Comparison of ENCODE assay signal across 8 cellular contexts in the genomic region with DNA sequence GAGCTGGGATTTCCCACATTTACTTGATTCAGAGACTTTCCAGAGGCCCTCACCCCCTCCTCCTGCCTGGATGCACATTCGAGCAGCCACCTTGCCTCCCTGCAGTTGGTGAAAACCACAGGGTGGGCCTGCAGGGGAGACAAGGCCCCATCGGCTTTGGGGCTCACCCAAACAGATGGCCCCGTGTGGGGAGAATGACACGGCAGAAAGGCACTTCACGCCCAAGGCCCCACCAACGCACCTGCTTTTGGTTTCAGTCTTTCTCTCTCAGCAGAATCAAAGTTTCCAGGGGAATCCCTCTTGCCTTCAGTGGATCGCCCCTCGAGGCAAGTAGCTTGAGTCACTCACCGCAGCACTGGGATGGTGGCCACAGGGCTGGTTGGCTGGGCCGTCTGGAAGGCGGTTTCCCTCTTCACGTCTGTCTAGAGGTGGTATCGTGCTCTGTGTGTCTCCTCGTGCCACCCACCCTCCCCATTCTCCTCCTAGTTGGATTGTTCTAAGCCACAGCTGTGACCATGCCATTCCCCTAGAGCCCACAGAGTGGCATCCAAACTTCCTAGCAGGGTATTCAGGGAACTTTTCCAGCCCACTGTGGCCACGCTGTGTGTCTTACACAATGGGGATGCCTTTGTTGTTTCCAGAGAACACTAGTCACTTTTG. TPM values are rescaled to one million over a fixed set of nuclear protein-coding genes. Genes with fewer than 3 reads are reported as not detected.
DNase-seq lines count a peak whose midpoint lies in the region; ATAC-seq and TF ChIP-seq lines count a peak whose summit lies in the region.

No MANE protein-coding gene starts in this region.

- H3K4me1 Mint-ChIP-seq in CD4-positive, alpha-beta T cell (ENCODE audit: low read depth) = peaks cover 22% of the 10 kb centered on the region
- peaks cover 27% of the 10 kb centered on the region for H3K4me1 Mint-ChIP-seq in activated T-cell treated with anti-CD3 and anti-CD28 coated beads, Interleukin-2, amount 50 U/mL, for 4 hours (ENCODE audit: low read depth)
- peaks cover 0 to 14% (median 7%) of the 10 kb centered on the region in 4 donors for H3K4me1 Mint-ChIP-seq in naive thymus-derived CD8-positive, alpha-beta T cell

- H3K27ac ChIP-seq in CD4-positive, alpha-beta T cell (ENCODE audit: low read depth, low read length) = no peak overlapping the region
- H3K27ac ChIP-seq in RWPE1 = no peak overlapping the region

- H3K4me3 Mint-ChIP-seq in CD4-positive, alpha-beta T cell = peak overlapping the region; percentile 34
- H3K4me3 Mint-ChIP-seq in activated T-cell treated with anti-CD3 and anti-CD28 coated beads, Interleukin-2, amount 50 U/mL, for 4 hours = peak overlapping the region; percentile 50
- peak overlapping the region; percentile 3 to 73 (median 56) for H3K4me3 Mint-ChIP-seq in naive thymus-derived CD8-positive, alpha-beta T cell

- peak; percentile 70 for ATAC-seq in CD4-positive, alpha-beta T cell (ENCODE audit: poor library complexity)
- peak; percentile 79 for ATAC-seq in GM21381 (IDR thresholded peaks at IDR 0.05; ENCODE audit: unreplicated experiment)
- peak; percentile 95 to 96 for ATAC-seq in activated T-cell treated with anti-CD3 and anti-CD28 coated beads, Interleukin-2, amount 50 U/mL, for 4 hours
- ATAC-seq in naive thymus-derived CD8-positive, alpha-beta T cell = peak; percentile 66 to 84

- CTCF ChIA-PET in CD4-positive, alpha-beta T cell (lab: Charles Lee) = no interaction called here
- CTCF ChIA-PET in RWPE1 (lab: Yijun Ruan, JAX) = no interaction called here

- peak in 5 of 10 experiments; percentile 9 to 24 (median 11) for DNase-seq in CD4-positive, alpha-beta T cell
- DNase-seq in HK-2 (ENCODE audit: unreplicated experiment) = peak; percentile 22
- peak; percentile 61 for DNase-seq in activated T-cell treated with anti-CD3 and anti-CD28 coated beads, Interleukin-2, amount 50 U/mL, for 4 hours
- peak in 6 of 10 donors; percentile 3 to 65 (median 20) for DNase-seq in naive thymus-derived CD8-positive, alpha-beta T cell
- no peak for DNase-seq in RWPE1 (ENCODE audit: low spot score)
- DNase-seq in NK-92 treated with Interleukin-12 subunit alpha and Interleukin-12 subunit beta, amount 100 ng/mL, for 24 hours (lab: John Stamatoyannopoulos, UW) = no peak
- DNase-seq in SIG-M5 treated with dmso at 0.1 percent for 504 hours (lab: John Stamatoyannopoulos, UW; ENCODE audit: unreplicated experiment) = no peak

- intact Hi-C loops in CD4-positive, alpha-beta T cell (cut with DNase I, micrococcal nuclease) = no loop called here

- H3K27ac Mint-ChIP-seq in CD4-positive, alpha-beta T cell = peak overlapping the region; percentile 42
- peak overlapping the region in 5 of 10 donors; percentile 23 to 76 (median 36) for H3K27ac Mint-ChIP-seq in naive thymus-derived CD8-positive, alpha-beta T cell

- POLR2A ChIA-PET in CD4-positive, alpha-beta T cell (lab: Charles Lee) = interaction anchor here (1.7 kb wide), 1 partner anchor 34 kb away, joined by 3 read pairs; no protein-coding TSS in a partner anchor
- POLR2A ChIA-PET in naive thymus-derived CD8-positive, alpha-beta T cell (lab: Charles Lee) = no interaction called here
- POLR2A ChIA-PET in RWPE1 (lab: Yijun Ruan, JAX; ENCODE audit: low non-redundant PET) = no interaction called here

- no peaks in the 10 kb centered on the region for H3K36me3 Mint-ChIP-seq in CD4-positive, alpha-beta T cell (ENCODE audit: low read depth)
- H3K36me3 Mint-ChIP-seq in activated T-cell treated with anti-CD3 and anti-CD28 coated beads, Interleukin-2, amount 50 U/mL, for 4 hours (ENCODE audit: insufficient read depth) = no peaks in the 10 kb centered on the region
- H3K36me3 Mint-ChIP-seq in naive thymus-derived CD8-positive, alpha-beta T cell = no peaks in the 10 kb centered on the region

- no peaks in the 10 kb centered on the region for H3K9me3 Mint-ChIP-seq in CD4-positive, alpha-beta T cell
- H3K9me3 Mint-ChIP-seq in activated T-cell treated with anti-CD3 and anti-CD28 coated beads, Interleukin-2, amount 50 U/mL, for 4 hours = no peaks in the 10 kb centered on the region
- H3K9me3 Mint-ChIP-seq in naive thymus-derived CD8-positive, alpha-beta T cell = no peaks in the 10 kb centered on the region

- no peaks in the 10 kb centered on the region for H3K9me3 ChIP-seq in CD4-positive, alpha-beta T cell (ENCODE audit: control insufficient read depth, low read length)

- no peak for TF ChIP-seq CTCF in CD4-positive, alpha-beta T cell (IDR thresholded peaks at IDR 0.05)
- no peak for TF ChIP-seq CTCF in RWPE1 (conservative IDR thresholded peaks at IDR 0.05; ENCODE audit: low read depth)

- H3K27me3 ChIP-seq in CD4-positive, alpha-beta T cell (ENCODE audit: control insufficient read depth, insufficient read depth, low read length) = no peaks in the 10 kb centered on the region

- no peaks in the 10 kb centered on the region for H3K27me3 Mint-ChIP-seq in CD4-positive, alpha-beta T cell
- peaks cover 3% of the 10 kb centered on the region for H3K27me3 Mint-ChIP-seq in activated T-cell treated with anti-CD3 and anti-CD28 coated beads, Interleukin-2, amount 50 U/mL, for 4 hours (ENCODE audit: low read depth)
- H3K27me3 Mint-ChIP-seq in naive thymus-derived CD8-positive, alpha-beta T cell = peaks cover 0 to 3% (median 0%) of the 10 kb centered on the region in 5 donors

RNA-seq across cellular contexts. Expression of a gene that starts 31.8 kb away (rescaled TPM):
- total RNA-seq in CD4-positive, alpha-beta T cell = 10 to 100 TPM; 83.4 to 84.2 TPM
- total RNA-seq in activated T-cell treated with anti-CD3 and anti-CD28 coated beads, Interleukin-2, amount 50 U/mL, for 4 hours = 100 to 1,000 TPM; 220 to 246 (median 233) TPM
- total RNA-seq in naive thymus-derived CD8-positive, alpha-beta T cell = 10 to 100 TPM; 47.4 to 48.1 TPM
- polyA plus RNA-seq in naive thymus-derived CD8-positive, alpha-beta T cell = 100 to 1,000 TPM; 218 to 285 (median 263) TPM

RNA-seq across cellular contexts. Expression of a gene that starts 32.2 kb away (rescaled TPM):
- total RNA-seq in CD4-positive, alpha-beta T cell = 10 to 100 TPM; 18.1 to 19.9 TPM
- 10 to 100 TPM; 21.0 to 23.6 (median 23.4) TPM for total RNA-seq in activated T-cell treated with anti-CD3 and anti-CD28 coated beads, Interleukin-2, amount 50 U/mL, for 4 hours
- 10 to 100 TPM; 17.3 to 21.9 TPM for total RNA-seq in naive thymus-derived CD8-positive, alpha-beta T cell
- 10 to 100 TPM; 16.1 to 23.7 (median 17.8) TPM for polyA plus RNA-seq in naive thymus-derived CD8-positive, alpha-beta T cell

Comparison
In these comparisons a context has a peak if more than half of its experiments do, and no peak if none do; other contexts are left out.
1. DNase-seq: peak in HK-2 (single experiment), activated T-cell treated with anti-CD3 and anti-CD28 coated beads, Interleukin-2, amount 50 U/mL, for 4 hours (single experiment) and naive thymus-derived CD8-positive, alpha-beta T cell (6 of 10); none in RWPE1 (single experiment), NK-92 treated with Interleukin-12 subunit alpha and Interleukin-12 subunit beta, amount 100 ng/mL, for 24 hours (single experiment) and SIG-M5 treated with dmso at 0.1 percent for 504 hours (single experiment).
2. Peak in every context shown above with its lines, with median percentiles within 50 percentile points of each other: ATAC-seq and H3K4me3 Mint-ChIP-seq.